ENCODE assay signal across 1 cellular context in genomic region chr12:109277255-109277898, GRCh38.
A peak's percentile ranks its signal among the peaks of the same experiment; 100 is the strongest.
TF ChIP-seq lines count a peak whose summit lies in the region.

No MANE protein-coding gene starts in this region.

TF ChIP-seq in K562, 482 proteins besides CTCF, POLR2A, EP300 and RAD21 (continued from another document):
- TF ChIP-seq FOXP1 (CRISPR knock-in tag; IDR thresholded peaks at IDR 0.05) (no peak), ADNP (tag; IDR thresholded peaks at IDR 0.05) (peak; percentile 19; the same call in 1 of the 2 replicates), THAP7 (CRISPR knock-in tag; IDR thresholded peaks at IDR 0.05) (no peak), ZKSCAN8 (CRISPR knock-in tag; IDR thresholded peaks at IDR 0.05) (no peak), E2F8 (IDR thresholded peaks at IDR 0.05; ENCODE audit: low read depth, partially characterized antibody) (no peak), ZNF134 (CRISPR knock-in tag; conservative IDR thresholded peaks at IDR 0.05) (no peak), KDM1A (IDR thresholded peaks at IDR 0.05) (no peak), YY1 (IDR thresholded peaks at IDR 0.05; ENCODE audit: borderline replicate concordance in 1 of 3, control insufficient read depth in 1 of 3, extremely low read depth in 1 of 3, insufficient read depth in 3 of 3, insufficient read length in 1 of 3, insufficient replicate concordance in 2 of 3, low read depth in 1 of 3, low read length in 2 of 3) (no peak), FOS (IDR thresholded peaks at IDR 0.05; ENCODE audit: extremely low read depth, insufficient read length) (no peak), TRIM25 (IDR thresholded peaks at IDR 0.05; ENCODE audit: borderline replicate concordance) (no peak), BCOR (IDR thresholded peaks at IDR 0.05) (peak; percentile 72; the same call in 1 of the 2 replicates), ZBED1 (IDR thresholded peaks at IDR 0.05) (no peak), GATAD2A (IDR thresholded peaks at IDR 0.05) (no peak), HCFC1 (IDR thresholded peaks at IDR 0.05; ENCODE audit: low read depth, low read length) (no peak), RBM25 (IDR thresholded peaks at IDR 0.05; ENCODE audit: low read depth, low read length, severe bottlenecking) (peak; percentile 89), ZFP91 (CRISPR knock-in tag; IDR thresholded peaks at IDR 0.05) (no peak)
